ENCODE assay signal across 31 cellular contexts in the genomic region with DNA sequence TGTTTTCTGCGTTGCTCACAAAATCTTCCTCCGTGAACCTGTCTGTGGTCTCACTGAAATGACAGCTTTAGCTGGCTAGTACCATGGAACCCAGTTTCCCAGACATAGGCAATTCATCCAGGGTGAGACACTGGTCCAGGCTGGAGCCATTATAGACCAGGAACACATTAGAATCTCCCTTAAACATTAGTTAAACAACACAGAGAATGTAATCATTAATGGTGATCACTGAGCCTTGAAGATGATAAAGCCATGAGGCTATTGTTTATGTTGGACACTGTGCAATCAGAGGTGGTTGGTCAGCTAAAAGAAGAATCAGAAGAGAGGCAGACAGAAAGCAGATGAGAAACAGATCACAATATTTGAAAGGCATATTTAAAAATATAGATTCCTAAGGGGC.
DNase-seq lines count a peak whose midpoint lies in the region; ATAC-seq, FAIRE-seq and TF ChIP-seq lines count a peak whose summit lies in the region.
"Had no signal": no experiment of that assay in that cellular context is flagged by ENCODE, and none has a peak within 500 bp of the region (broad histone marks: within the 10 kb centered on the region; RNA-seq: fewer than 3 reads in every experiment).

No MANE protein-coding gene starts in this region.

- DNase-seq in AG04450 (ENCODE audit: low read depth, low spot score) (peak; percentile 0), RCC 7860 (ENCODE audit: low spot score) (peak; percentile 97), fibroblast of mammary gland (ENCODE audit: low read depth) (peak; percentile 24), osteoblast (ENCODE audit: insufficient read length, low spot score, missing footprints) (no peak), esophagus squamous epithelium (lab: John Stamatoyannopoulos, UW) (no peak), adrenal gland (no peak)
- no peak for DNase-seq in activated CD4-positive, alpha-beta memory T cell treated with anti-CD3 and anti-CD28 coated beads for 36 hours
- DNase-seq in activated naive CD4-positive, alpha-beta T cell treated with anti-CD3 and anti-CD28 coated beads, Interleukin-2, amount 50 U/mL, for 72 hours (ENCODE audit: low spot score in 2 of 2) = no peak
- DNase-seq: activated CD4-positive, CD25-positive, alpha-beta regulatory T cell treated with anti-CD3 and anti-CD28 coated beads, Interleukin-2, amount 50 U/mL, for 72 hours; activated CD8-positive, alpha-beta memory T cell treated with anti-CD3 and anti-CD28 coated beads, Interleukin-2, amount 50 U/mL, for 48 hours; activated CD8-positive, alpha-beta T cell treated with anti-CD3 and anti-CD28 coated beads for 36 hours; activated naive CD4-positive, alpha-beta T cell treated with Interleukin-2 at 50 U/mL for 16 hours; BE2C; CD8-positive, alpha-beta memory T cell; DMS 273 treated with DMSO at 0.1 percent for 48 hours; heart left ventricle; Karpas-422; left cardiac atrium; NCI-H1417; NCI-H2081; NCI-H526; nephron progenitor cell; NK-92 treated with Interleukin-12 subunit alpha and Interleukin-12 subunit beta, amount 100 ng/mL, for 24 hours; ovary; stimulated activated naive CD8-positive, alpha-beta T cell treated with anti-CD3 and anti-CD28 coated beads, Interleukin-15, amount 100 ng/mL, for 72 hours; T-helper 17 cell had no signal

- no peak overlapping the region for H3K27ac Mint-ChIP-seq in activated CD4-positive, alpha-beta memory T cell treated with anti-CD3 and anti-CD28 coated beads for 36 hours
- H3K27ac Mint-ChIP-seq in activated naive CD4-positive, alpha-beta T cell treated with anti-CD3 and anti-CD28 coated beads, Interleukin-2, amount 50 U/mL, for 72 hours = no peak overlapping the region
- H3K27ac Mint-ChIP-seq: activated CD8-positive, alpha-beta T cell treated with anti-CD3 and anti-CD28 coated beads for 36 hours; activated T-helper 1 cell treated with anti-CD3 and anti-CD28 coated beads, Interleukin-12 subunit alpha, Interleukin-12 subunit beta, Interleukin-2, Interleukin-4 antibody, amounts not matched to agents 30 ng/mL and 10 ng/mL and 1 ng/mL, durations not matched to agents 14 hours and 24 hours and 36 hours; CD8-positive, alpha-beta memory T cell; nephron progenitor cell; stimulated activated naive CD8-positive, alpha-beta T cell treated with anti-CD3 and anti-CD28 coated beads, Interleukin-15, amount 100 ng/mL, for 72 hours; T-helper 17 cell had no signal

- intact Hi-C loops in activated CD4-positive, alpha-beta memory T cell treated with anti-CD3 and anti-CD28 coated beads for 36 hours (cut with micrococcal nuclease) = no loop called here
- intact Hi-C loops in esophagus squamous epithelium (cut with DNase I) = no loop called here
- intact Hi-C loops in adrenal gland (cut with DNase I) = no loop called here

- ATAC-seq in activated naive CD4-positive, alpha-beta T cell treated with anti-CD3 and anti-CD28 coated beads, Interleukin-2, amount 50 U/mL, for 72 hours = no peak
- ATAC-seq: activated CD8-positive, alpha-beta T cell treated with anti-CD3 and anti-CD28 coated beads for 36 hours; heart left ventricle; left cardiac atrium; Right ventricle myocardium inferior; stimulated activated naive CD8-positive, alpha-beta T cell treated with anti-CD3 and anti-CD28 coated beads, Interleukin-15, amount 100 ng/mL, for 72 hours; T-helper 17 cell had no signal

- no peak overlapping the region for H3K4me3 ChIP-seq in AG04450 (ENCODE audit: low read depth, low read length)
- H3K4me3 ChIP-seq in fibroblast of mammary gland (ENCODE audit: control insufficient read depth, low read depth, low read length) = no peak overlapping the region
- no peak overlapping the region for H3K4me3 ChIP-seq in osteoblast (ENCODE audit: insufficient read depth, low read length)
- H3K4me3 ChIP-seq in esophagus squamous epithelium = no peak overlapping the region
- H3K4me3 ChIP-seq in adrenal gland = no peak overlapping the region
- H3K4me3 ChIP-seq: heart left ventricle, ovary, right atrium auricular region, thoracic aorta had no signal

- FAIRE-seq in RCC 7860 (lab: Jason Lieb, UNC) = peak; percentile 99
- FAIRE-seq: A204.1 had no signal

- H3K27me3 ChIP-seq in AG04450 (ENCODE audit: control insufficient read depth, insufficient read depth, low read length) = no peaks in the 10 kb centered on the region
- no peaks in the 10 kb centered on the region for H3K27me3 ChIP-seq in osteoblast (ENCODE audit: insufficient read depth, low read length)
- no peaks in the 10 kb centered on the region for H3K27me3 ChIP-seq in esophagus squamous epithelium
- no peaks in the 10 kb centered on the region for H3K27me3 ChIP-seq in adrenal gland
- H3K27me3 ChIP-seq: BE2C, heart left ventricle, ovary, right atrium auricular region had no signal

- WGBS in esophagus squamous epithelium, 2 donors = 77 to 83% methylated on average over 2 of the region's 2 CpGs
- WGBS in adrenal gland, 4 donors = 81 to 96% (median 88%) methylated on average over 2 of the region's 2 CpGs

- no peaks in the 10 kb centered on the region for H3K27me3 Mint-ChIP-seq in activated CD4-positive, alpha-beta memory T cell treated with anti-CD3 and anti-CD28 coated beads for 36 hours
- H3K27me3 Mint-ChIP-seq: CD8-positive, alpha-beta memory T cell; stimulated activated naive CD8-positive, alpha-beta T cell treated with anti-CD3 and anti-CD28 coated beads, Interleukin-15, amount 100 ng/mL, for 72 hours; T-helper 17 cell had no signal

- no peaks in the 10 kb centered on the region for H3K4me1 Mint-ChIP-seq in activated CD4-positive, alpha-beta memory T cell treated with anti-CD3 and anti-CD28 coated beads for 36 hours (ENCODE audit: low read depth)
- H3K4me1 Mint-ChIP-seq: CD8-positive, alpha-beta memory T cell; nephron progenitor cell; stimulated activated naive CD8-positive, alpha-beta T cell treated with anti-CD3 and anti-CD28 coated beads, Interleukin-15, amount 100 ng/mL, for 72 hours; T-helper 17 cell had no signal

- H3K4me2 ChIP-seq in osteoblast (ENCODE audit: insufficient read depth, low read length) = no peak overlapping the region

- H3K9me3 Mint-ChIP-seq in activated CD4-positive, alpha-beta memory T cell treated with anti-CD3 and anti-CD28 coated beads for 36 hours = no peaks in the 10 kb centered on the region
- H3K9me3 Mint-ChIP-seq in activated naive CD4-positive, alpha-beta T cell treated with anti-CD3 and anti-CD28 coated beads, Interleukin-2, amount 50 U/mL, for 72 hours = peaks cover 4 to 6% of the 10 kb centered on the region in 2 donors

- POLR2A ChIA-PET in AG04450 (lab: Yijun Ruan, JAX) = interaction anchor here (1.6 kb wide), 1 partner anchor 77 kb away, joined by 4 read pairs; no protein-coding TSS in a partner anchor
- POLR2A ChIA-PET in activated CD4-positive, alpha-beta memory T cell treated with anti-CD3 and anti-CD28 coated beads for 36 hours (lab: Charles Lee) = no interaction called here

- H3K4me1 ChIP-seq in osteoblast (ENCODE audit: insufficient read depth, low read length) (peaks cover 22% of the 10 kb centered on the region), esophagus squamous epithelium (peaks cover 15 to 58% (median 17%) of the 10 kb centered on the region in 3 donors), adrenal gland (replicated peaks in 1 of 2) (no peaks in the 10 kb centered on the region)
- H3K4me1 ChIP-seq: BE2C had no signal

- H3K27ac ChIP-seq in AG04450 (ENCODE audit: low read depth, low read length) (no peak overlapping the region), osteoblast (ENCODE audit: low read depth, low read length) (no peak overlapping the region), esophagus squamous epithelium (no peak overlapping the region), adrenal gland (no peak overlapping the region)
- H3K27ac ChIP-seq: ovary, right atrium auricular region, thoracic aorta had no signal

- CTCF ChIA-PET in AG04450 (lab: Charles Lee) = interaction anchor here (2.2 to 2.6 kb wide), 2 partner anchors 122 to 125 kb away, joined by 7 to 9 read pairs; no protein-coding TSS in a partner anchor
- CTCF ChIA-PET in activated CD4-positive, alpha-beta memory T cell treated with anti-CD3 and anti-CD28 coated beads for 36 hours (lab: Charles Lee) = no interaction called here

- no peak overlapping the region for H3K4me3 Mint-ChIP-seq in activated CD4-positive, alpha-beta memory T cell treated with anti-CD3 and anti-CD28 coated beads for 36 hours
- H3K4me3 Mint-ChIP-seq: activated CD8-positive, alpha-beta T cell treated with anti-CD3 and anti-CD28 coated beads for 36 hours; activated T-helper 1 cell treated with anti-CD3 and anti-CD28 coated beads, Interleukin-12 subunit alpha, Interleukin-12 subunit beta, Interleukin-2, Interleukin-4 antibody, amounts not matched to agents 30 ng/mL and 10 ng/mL and 1 ng/mL, durations not matched to agents 14 hours and 24 hours and 36 hours; CD8-positive, alpha-beta memory T cell; nephron progenitor cell; stimulated activated naive CD8-positive, alpha-beta T cell treated with anti-CD3 and anti-CD28 coated beads, Interleukin-15, amount 100 ng/mL, for 72 hours; T-helper 17 cell had no signal

- H3K79me2 ChIP-seq in osteoblast (ENCODE audit: insufficient read depth, low read length) = no peaks in the 10 kb centered on the region

- no peaks in the 10 kb centered on the region for H4K20me1 ChIP-seq in osteoblast (ENCODE audit: insufficient read depth, low read length)

- H3K36me3 Mint-ChIP-seq in activated CD4-positive, alpha-beta memory T cell treated with anti-CD3 and anti-CD28 coated beads for 36 hours = no peaks in the 10 kb centered on the region
- H3K36me3 Mint-ChIP-seq in activated naive CD4-positive, alpha-beta T cell treated with anti-CD3 and anti-CD28 coated beads, Interleukin-2, amount 50 U/mL, for 72 hours = peaks cover 0 to 4% of the 10 kb centered on the region in 2 donors
- H3K36me3 Mint-ChIP-seq: CD8-positive, alpha-beta memory T cell had no signal

- TF ChIP-seq CTCF in AG04450 (IDR thresholded peaks at IDR 0.05; ENCODE audit: low read depth, low read length) (no peak), fibroblast of mammary gland (conservative IDR thresholded peaks at IDR 0.05; ENCODE audit: control insufficient read depth, insufficient read depth, low read depth, low read length) (no peak), osteoblast (IDR thresholded peaks at IDR 0.05; ENCODE audit: extremely low read depth, low read depth, low read length) (no peak), esophagus squamous epithelium (IDR thresholded peaks at IDR 0.05) (no peak), adrenal gland (IDR thresholded peaks at IDR 0.05) (no peak)

- H3K9me3 ChIP-seq in AG04450 (ENCODE audit: control insufficient read depth, insufficient read depth, low read length) (no peaks in the 10 kb centered on the region), osteoblast (ENCODE audit: low read depth, low read length) (no peaks in the 10 kb centered on the region), esophagus squamous epithelium (no peaks in the 10 kb centered on the region), adrenal gland (replicated peaks in 1 of 3) (no peaks in the 10 kb centered on the region)
- H3K9me3 ChIP-seq: BE2C, ovary, right atrium auricular region, thoracic aorta had no signal

- peak overlapping the region; percentile 40 for H2AFZ ChIP-seq in osteoblast (ENCODE audit: low read length)

- H3K36me3 ChIP-seq in osteoblast (ENCODE audit: insufficient read depth, low read length) = no peaks in the 10 kb centered on the region
- no peaks in the 10 kb centered on the region for H3K36me3 ChIP-seq in esophagus squamous epithelium
- no peaks in the 10 kb centered on the region for H3K36me3 ChIP-seq in adrenal gland (replicated peaks in 1 of 2)
- H3K36me3 ChIP-seq: BE2C, heart left ventricle, ovary, right atrium auricular region, thoracic aorta had no signal

- TF ChIP-seq POLR2A in esophagus squamous epithelium (IDR thresholded peaks at IDR 0.05) (no peak), adrenal gland (IDR thresholded peaks at IDR 0.05) (no peak)

Comparison
In these comparisons a context has a peak if more than half of its experiments do, and no peak if none do; other contexts are left out.
1. DNase-seq: peak in AG04450 (single experiment), RCC 7860 (single experiment) and fibroblast of mammary gland (single experiment); none in osteoblast (single experiment), activated CD4-positive, alpha-beta memory T cell treated with anti-CD3 and anti-CD28 coated beads for 36 hours (single experiment), activated naive CD4-positive, alpha-beta T cell treated with anti-CD3 and anti-CD28 coated beads, Interleukin-2, amount 50 U/mL, for 72 hours (0 of 2), esophagus squamous epithelium (single experiment) and adrenal gland (0 of 7).